Comparison of ENCODE assay signal across 1 cellular context in the genomic region with DNA sequence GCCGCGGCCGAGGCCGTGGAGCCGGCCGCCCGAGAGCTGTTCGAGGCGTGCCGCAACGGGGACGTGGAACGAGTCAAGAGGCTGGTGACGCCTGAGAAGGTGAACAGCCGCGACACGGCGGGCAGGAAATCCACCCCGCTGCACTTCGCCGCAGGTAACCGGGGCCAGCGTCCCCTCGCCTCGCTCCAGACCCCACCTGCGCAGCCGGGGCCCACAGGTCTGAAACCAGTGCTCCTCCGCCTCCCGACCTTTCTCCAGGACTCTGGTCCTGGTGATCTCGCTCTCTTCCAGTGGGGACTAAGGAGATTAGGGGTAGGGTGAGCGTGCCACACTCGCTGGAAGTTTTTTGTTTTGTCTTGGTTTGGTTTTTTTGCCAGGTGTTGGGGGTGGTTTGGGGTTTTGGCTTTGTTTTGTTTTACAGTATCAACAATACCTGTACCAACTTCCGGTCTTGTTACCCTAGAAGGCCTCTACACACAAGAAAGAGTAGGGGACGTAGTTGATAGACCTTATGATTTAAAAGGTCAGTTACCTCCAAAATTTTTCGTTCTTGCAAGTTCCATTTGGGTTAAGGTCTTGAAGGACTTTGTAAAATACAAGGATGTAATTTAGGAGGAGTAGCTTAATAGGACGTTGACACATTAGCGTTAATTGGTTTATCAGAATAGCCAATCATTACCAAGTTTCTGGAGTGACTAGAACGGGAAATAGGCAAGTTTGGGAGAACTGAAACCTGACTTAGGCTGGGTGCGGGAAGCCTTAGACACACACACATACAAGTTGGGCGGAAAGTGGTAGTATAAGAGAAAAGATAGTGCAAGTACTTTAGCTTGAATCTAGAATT.
A peak's percentile ranks its signal among the peaks of the same experiment; 100 is the strongest.
TF ChIP-seq lines count a peak whose summit lies in the region.

No MANE protein-coding gene starts in this region.

TF ChIP-seq in GM12878, 131 proteins besides CTCF, POLR2A, EP300 and RAD21 (continued from another document):
- TF ChIP-seq, protein P1, sequence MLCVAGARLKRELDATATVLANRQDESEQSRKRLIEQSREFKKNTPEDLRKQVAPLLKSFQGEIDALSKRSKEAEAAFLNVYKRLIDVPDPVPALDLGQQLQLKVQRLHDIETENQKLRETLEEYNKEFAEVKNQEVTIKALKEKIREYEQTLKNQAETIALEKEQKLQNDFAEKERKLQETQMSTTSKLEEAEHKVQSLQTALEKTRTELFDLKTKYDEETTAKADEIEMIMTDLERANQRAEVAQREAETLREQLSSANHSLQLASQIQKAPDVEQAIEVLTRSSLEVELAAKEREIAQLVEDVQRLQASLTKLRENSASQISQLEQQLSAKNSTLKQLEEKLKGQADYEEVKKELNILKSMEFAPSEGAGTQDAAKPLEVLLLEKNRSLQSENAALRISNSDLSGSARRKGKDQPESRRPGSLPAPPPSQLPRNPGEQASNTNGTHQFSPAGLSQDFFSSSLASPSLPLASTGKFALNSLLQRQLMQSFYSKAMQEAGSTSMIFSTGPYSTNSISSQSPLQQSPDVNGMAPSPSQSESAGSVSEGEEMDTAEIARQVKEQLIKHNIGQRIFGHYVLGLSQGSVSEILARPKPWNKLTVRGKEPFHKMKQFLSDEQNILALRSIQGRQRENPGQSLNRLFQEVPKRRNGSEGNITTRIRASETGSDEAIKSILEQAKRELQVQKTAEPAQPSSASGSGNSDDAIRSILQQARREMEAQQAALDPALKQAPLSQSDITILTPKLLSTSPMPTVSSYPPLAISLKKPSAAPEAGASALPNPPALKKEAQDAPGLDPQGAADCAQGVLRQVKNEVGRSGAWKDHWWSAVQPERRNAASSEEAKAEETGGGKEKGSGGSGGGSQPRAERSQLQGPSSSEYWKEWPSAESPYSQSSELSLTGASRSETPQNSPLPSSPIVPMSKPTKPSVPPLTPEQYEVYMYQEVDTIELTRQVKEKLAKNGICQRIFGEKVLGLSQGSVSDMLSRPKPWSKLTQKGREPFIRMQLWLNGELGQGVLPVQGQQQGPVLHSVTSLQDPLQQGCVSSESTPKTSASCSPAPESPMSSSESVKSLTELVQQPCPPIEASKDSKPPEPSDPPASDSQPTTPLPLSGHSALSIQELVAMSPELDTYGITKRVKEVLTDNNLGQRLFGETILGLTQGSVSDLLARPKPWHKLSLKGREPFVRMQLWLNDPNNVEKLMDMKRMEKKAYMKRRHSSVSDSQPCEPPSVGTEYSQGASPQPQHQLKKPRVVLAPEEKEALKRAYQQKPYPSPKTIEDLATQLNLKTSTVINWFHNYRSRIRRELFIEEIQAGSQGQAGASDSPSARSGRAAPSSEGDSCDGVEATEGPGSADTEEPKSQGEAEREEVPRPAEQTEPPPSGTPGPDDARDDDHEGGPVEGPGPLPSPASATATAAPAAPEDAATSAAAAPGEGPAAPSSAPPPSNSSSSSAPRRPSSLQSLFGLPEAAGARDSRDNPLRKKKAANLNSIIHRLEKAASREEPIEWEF (IDR thresholded peaks at IDR 0.05; ENCODE audit: insufficient replicate concordance, low read depth, low read length), result no peak
- TF ChIP-seq, protein P2, sequence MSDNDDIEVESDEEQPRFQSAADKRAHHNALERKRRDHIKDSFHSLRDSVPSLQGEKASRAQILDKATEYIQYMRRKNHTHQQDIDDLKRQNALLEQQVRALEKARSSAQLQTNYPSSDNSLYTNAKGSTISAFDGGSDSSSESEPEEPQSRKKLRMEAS (IDR thresholded peaks at IDR 0.05; ENCODE audit: low read depth, low read length), result no peak
- TF ChIP-seq PBX3 (IDR thresholded peaks at IDR 0.05; ENCODE audit: insufficient replicate concordance, low read depth, low read length), result no peak
- 0 out of 2 replicates have a peak, but pooled peaks have one; percentile 7 for TF ChIP-seq IRF4 (IDR thresholded peaks at IDR 0.05; ENCODE audit: low read depth, low read length)
- TF ChIP-seq MYB (IDR thresholded peaks at IDR 0.05; ENCODE audit: borderline replicate concordance, low read depth, low read length), result no peak
- TF ChIP-seq, protein P3, sequence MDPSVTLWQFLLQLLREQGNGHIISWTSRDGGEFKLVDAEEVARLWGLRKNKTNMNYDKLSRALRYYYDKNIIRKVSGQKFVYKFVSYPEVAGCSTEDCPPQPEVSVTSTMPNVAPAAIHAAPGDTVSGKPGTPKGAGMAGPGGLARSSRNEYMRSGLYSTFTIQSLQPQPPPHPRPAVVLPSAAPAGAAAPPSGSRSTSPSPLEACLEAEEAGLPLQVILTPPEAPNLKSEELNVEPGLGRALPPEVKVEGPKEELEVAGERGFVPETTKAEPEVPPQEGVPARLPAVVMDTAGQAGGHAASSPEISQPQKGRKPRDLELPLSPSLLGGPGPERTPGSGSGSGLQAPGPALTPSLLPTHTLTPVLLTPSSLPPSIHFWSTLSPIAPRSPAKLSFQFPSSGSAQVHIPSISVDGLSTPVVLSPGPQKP (IDR thresholded peaks at IDR 0.05; ENCODE audit: low read depth, low read length), result peak; percentile 56; the same call in 1 of the 2 replicates
- TF ChIP-seq LARP7 (IDR thresholded peaks at IDR 0.05), result peak; percentile 40; the same call in 1 of the 2 replicates
- no peak for TF ChIP-seq ATF7 (IDR thresholded peaks at IDR 0.05; ENCODE audit: low read depth)
- TF ChIP-seq RFX5 (IDR thresholded peaks at IDR 0.05; ENCODE audit: low read depth, low read length), result 0 out of 2 replicates have a peak, but pooled peaks have one; percentile 47
- no peak for TF ChIP-seq KAT2A (conservative IDR thresholded peaks at IDR 0.05; ENCODE audit: control insufficient read depth, low read depth, low read length)
- 0 out of 2 replicates have a peak, but pooled peaks have one; percentile 39 for TF ChIP-seq GABPA (IDR thresholded peaks at IDR 0.05; ENCODE audit: low read depth)
- TF ChIP-seq JUND (IDR thresholded peaks at IDR 0.05; ENCODE audit: low read depth, low read length), result no peak
- TF ChIP-seq CEBPB (IDR thresholded peaks at IDR 0.05; ENCODE audit: borderline replicate concordance in 1 of 2, low read depth in 2 of 2, low read length in 2 of 2), result no peak
- no peak for TF ChIP-seq CHD1 (IDR thresholded peaks at IDR 0.05; ENCODE audit: low read depth, low read length)
- no peak for TF ChIP-seq SMARCA5 (IDR thresholded peaks at IDR 0.05)
- TF ChIP-seq IKZF2 (IDR thresholded peaks at IDR 0.05), result peak; percentile 26 to 43; a peak in 2 of 4 replicates
- TF ChIP-seq, protein P4, sequence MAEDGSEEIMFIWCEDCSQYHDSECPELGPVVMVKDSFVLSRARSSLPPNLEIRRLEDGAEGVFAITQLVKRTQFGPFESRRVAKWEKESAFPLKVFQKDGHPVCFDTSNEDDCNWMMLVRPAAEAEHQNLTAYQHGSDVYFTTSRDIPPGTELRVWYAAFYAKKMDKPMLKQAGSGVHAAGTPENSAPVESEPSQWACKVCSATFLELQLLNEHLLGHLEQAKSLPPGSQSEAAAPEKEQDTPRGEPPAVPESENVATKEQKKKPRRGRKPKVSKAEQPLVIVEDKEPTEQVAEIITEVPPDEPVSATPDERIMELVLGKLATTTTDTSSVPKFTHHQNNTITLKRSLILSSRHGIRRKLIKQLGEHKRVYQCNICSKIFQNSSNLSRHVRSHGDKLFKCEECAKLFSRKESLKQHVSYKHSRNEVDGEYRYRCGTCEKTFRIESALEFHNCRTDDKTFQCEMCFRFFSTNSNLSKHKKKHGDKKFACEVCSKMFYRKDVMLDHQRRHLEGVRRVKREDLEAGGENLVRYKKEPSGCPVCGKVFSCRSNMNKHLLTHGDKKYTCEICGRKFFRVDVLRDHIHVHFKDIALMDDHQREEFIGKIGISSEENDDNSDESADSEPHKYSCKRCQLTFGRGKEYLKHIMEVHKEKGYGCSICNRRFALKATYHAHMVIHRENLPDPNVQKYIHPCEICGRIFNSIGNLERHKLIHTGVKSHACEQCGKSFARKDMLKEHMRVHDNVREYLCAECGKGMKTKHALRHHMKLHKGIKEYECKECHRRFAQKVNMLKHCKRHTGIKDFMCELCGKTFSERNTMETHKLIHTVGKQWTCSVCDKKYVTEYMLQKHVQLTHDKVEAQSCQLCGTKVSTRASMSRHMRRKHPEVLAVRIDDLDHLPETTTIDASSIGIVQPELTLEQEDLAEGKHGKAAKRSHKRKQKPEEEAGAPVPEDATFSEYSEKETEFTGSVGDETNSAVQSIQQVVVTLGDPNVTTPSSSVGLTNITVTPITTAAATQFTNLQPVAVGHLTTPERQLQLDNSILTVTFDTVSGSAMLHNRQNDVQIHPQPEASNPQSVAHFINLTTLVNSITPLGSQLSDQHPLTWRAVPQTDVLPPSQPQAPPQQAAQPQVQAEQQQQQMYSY (CRISPR knock-in tag; IDR thresholded peaks at IDR 0.05), result no peak
- TF ChIP-seq ZZZ3 (IDR thresholded peaks at IDR 0.05; ENCODE audit: control insufficient read depth, insufficient read length, low read depth), result no peak
